ENCODE assay signal across 30 cellular contexts in the genomic region with DNA sequence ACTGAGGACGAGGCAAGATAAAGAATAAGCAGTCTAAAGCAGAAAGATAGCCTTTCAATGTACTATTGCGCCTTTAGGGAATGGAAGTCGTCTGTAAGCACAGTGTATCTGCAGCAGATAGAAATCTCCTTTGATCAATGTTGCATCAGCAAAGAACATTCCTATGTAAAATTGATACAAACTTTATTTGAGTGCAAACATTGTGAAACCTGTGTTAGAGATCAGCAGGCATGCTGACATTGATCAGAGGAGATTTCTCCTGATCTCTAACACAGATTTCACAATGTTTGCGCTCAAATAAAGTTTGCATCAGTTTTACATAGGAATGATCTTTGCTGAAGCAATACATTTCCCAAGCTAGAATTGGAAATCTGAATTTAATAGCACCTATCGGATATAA.
"Had no signal": no experiment of that assay in that cellular context is flagged by ENCODE, and none has a peak within 500 bp of the region (broad histone marks: within the 10 kb centered on the region; RNA-seq: fewer than 3 reads in every experiment).

No MANE protein-coding gene starts in this region.

- H3K9me3 ChIP-seq: adrenal gland, body of pancreas, esophagus squamous epithelium, gastroesophageal sphincter had no signal

- H3K27me3 ChIP-seq: adrenal gland, body of pancreas, esophagus squamous epithelium, gastroesophageal sphincter, heart right ventricle had no signal

- H3K4me3 ChIP-seq: adrenal gland, body of pancreas, esophagus squamous epithelium, gastroesophageal sphincter, heart right ventricle had no signal

- H3K27ac ChIP-seq: adrenal gland, body of pancreas, epithelial cell of prostate, esophagus squamous epithelium, gastroesophageal sphincter, heart right ventricle, WERI-Rb-1 had no signal

- DNase-seq: activated B cell treated with CpG ODN at 0.5 μM for 24 hours; activated CD4-positive, alpha-beta T cell treated with anti-CD3 and anti-CD28 coated beads for 48 hours; activated CD4-positive, alpha-beta T cell treated with anti-CD3 and anti-CD28 coated beads, Interleukin-2, amount 50 U/mL, for 1 hour; activated CD4-positive, alpha-beta T cell treated with anti-CD3 and anti-CD28 coated beads, Interleukin-2, amount 50 U/mL, for 48 hours; activated CD8-positive, alpha-beta memory T cell treated with anti-CD3 and anti-CD28 coated beads for 24 hours; activated CD8-positive, alpha-beta T cell treated with anti-CD3 and anti-CD28 coated beads for 36 hours; activated effector memory CD4-positive, alpha-beta T cell treated with Interleukin-2 at 50 U/mL for 16 hours; activated gamma-delta T cell treated with Interleukin-2 at 50 U/mL for 16 hours; activated naive CD4-positive, alpha-beta T cell treated with anti-CD3 and anti-CD28 coated beads, Interleukin-2, amount 50 U/mL, for 16 hours; activated naive CD4-positive, alpha-beta T cell treated with Interleukin-2 at 50 U/mL for 16 hours; activated T-cell treated with anti-CD3 and anti-CD28 coated beads, Interleukin-2, amount 50 U/mL, for 4 hours; adrenal gland; amygdala; aorta; body of pancreas; caudate nucleus; effector CD8-positive, alpha-beta T cell; esophagus squamous epithelium; foreskin melanocyte; heart right ventricle; T-helper 17 cell; T1000; WERI-Rb-1 had no signal

- H3K36me3 ChIP-seq: adrenal gland, esophagus squamous epithelium, gastroesophageal sphincter, heart right ventricle, WERI-Rb-1 had no signal

- FAIRE-seq: colon, endometrium, endothelial cell of umbilical vein had no signal

- ATAC-seq: activated CD4-positive, CD25-positive, alpha-beta regulatory T cell treated with anti-CD3 and anti-CD28 coated beads, Interleukin-2, amount 50 U/mL, for 24 hours; activated CD8-positive, alpha-beta T cell treated with anti-CD3 and anti-CD28 coated beads for 36 hours; activated T-cell treated with anti-CD3 and anti-CD28 coated beads, Interleukin-2, amount 50 U/mL, for 4 hours; activated T-helper 17 cell treated with anti-CD3 and anti-CD28 coated beads, Interleukin-2, amount 50 U/mL, for 72 hours; body of pancreas; gastroesophageal sphincter; heart right ventricle; T-helper 17 cell had no signal

- H3K4me1 ChIP-seq: adrenal gland, body of pancreas, esophagus squamous epithelium, gastroesophageal sphincter, heart right ventricle had no signal
